ENCODE assay signal across 15 cellular contexts in the genomic region with DNA sequence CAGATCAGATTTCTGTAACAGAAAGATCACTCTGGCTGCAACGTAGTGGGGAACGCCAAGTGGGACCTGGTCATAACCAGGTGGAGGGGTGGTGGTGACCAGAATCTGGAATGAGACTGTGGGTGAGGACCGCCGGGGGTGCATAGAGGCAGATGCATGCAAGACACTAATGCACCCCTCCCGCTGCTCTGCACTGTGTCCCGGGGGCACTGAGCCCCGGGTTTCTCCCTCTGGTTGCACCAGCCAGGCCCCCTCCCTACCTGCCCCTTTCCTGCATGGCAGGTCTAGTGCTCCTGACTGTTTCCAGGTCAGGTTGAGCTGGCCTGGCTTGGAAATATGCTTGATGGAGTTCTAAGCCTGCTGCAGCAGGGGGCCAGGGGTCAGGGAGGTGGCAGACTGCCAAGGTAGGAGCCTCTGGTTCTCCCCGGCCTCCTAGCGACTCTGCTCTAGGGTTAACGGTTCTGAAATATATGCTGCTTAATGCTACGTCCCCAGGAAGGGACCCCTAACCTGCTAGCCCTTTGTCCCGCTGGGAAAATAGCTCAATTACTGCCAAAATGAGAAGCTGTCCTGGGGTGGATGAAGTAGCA.
DNase-seq lines count a peak whose midpoint lies in the region; ATAC-seq and TF ChIP-seq lines count a peak whose summit lies in the region.
"Had no signal": no experiment of that assay in that cellular context is flagged by ENCODE, and none has a peak within 500 bp of the region (broad histone marks: within the 10 kb centered on the region; RNA-seq: fewer than 3 reads in every experiment).

No MANE protein-coding gene starts in this region.

- H3K27me3 ChIP-seq in cardiac muscle cell: no peaks in the 10 kb centered on the region
- H3K27me3 ChIP-seq in right atrium auricular region: no peaks in the 10 kb centered on the region
- H3K27me3 ChIP-seq in aorta (ENCODE audit: control insufficient read depth in 1 of 2, insufficient read depth in 2 of 2, low read length in 1 of 2): no peaks in the 10 kb centered on the region

- intact Hi-C loops in aorta (cut with DNase I): no loop called here

- WGBS in aorta, 2 donors: 71 to 73% methylated on average over 12 of the region's 12 CpGs

- no peak overlapping the region for H3K4me3 ChIP-seq in cardiac muscle cell
- H3K4me3 ChIP-seq in right atrium auricular region: no peak overlapping the region
- no peak overlapping the region for H3K4me3 ChIP-seq in aorta (ENCODE audit: low read length in 2 of 2)
- H3K4me3 ChIP-seq: GM23338 had no signal

- TF ChIP-seq CTCF in cardiac muscle cell (IDR thresholded peaks at IDR 0.05; ENCODE audit: low read depth, low read length) (no peak), right atrium auricular region (IDR thresholded peaks at IDR 0.05) (no peak)

- H3K4me1 ChIP-seq in cardiac muscle cell (ENCODE audit: low read depth): peaks cover 32% of the 10 kb centered on the region
- peaks cover 0 to 8% of the 10 kb centered on the region in 2 donors for H3K4me1 ChIP-seq in right atrium auricular region
- H3K4me1 ChIP-seq in aorta (ENCODE audit: control insufficient read depth in 1 of 2, insufficient read depth in 2 of 2, low read length in 2 of 2): no peaks in the 10 kb centered on the region

- H3K36me3 ChIP-seq in cardiac muscle cell: no peaks in the 10 kb centered on the region
- no peaks in the 10 kb centered on the region for H3K36me3 ChIP-seq in right atrium auricular region
- H3K36me3 ChIP-seq in aorta (ENCODE audit: control insufficient read depth in 1 of 2, insufficient read depth in 2 of 2, low read length in 1 of 2): no peaks in the 10 kb centered on the region

- ATAC-seq in HG02970 (IDR thresholded peaks at IDR 0.05; ENCODE audit: low FRiP score, unreplicated experiment) (no peak), GM19452 (IDR thresholded peaks at IDR 0.05; ENCODE audit: unreplicated experiment) (no peak), aorta (ENCODE audit: low FRiP score) (no peak)
- ATAC-seq: GM23338 had no signal

- no peaks in the 10 kb centered on the region for H3K9me3 ChIP-seq in cardiac muscle cell (ENCODE audit: low read depth)
- no peaks in the 10 kb centered on the region for H3K9me3 ChIP-seq in right atrium auricular region
- no peaks in the 10 kb centered on the region for H3K9me3 ChIP-seq in aorta (ENCODE audit: control insufficient read depth, low read length)

- peak overlapping the region; percentile 46 for H3K27ac ChIP-seq in cardiac muscle cell
- H3K27ac ChIP-seq in right atrium auricular region: no peak overlapping the region
- no peak overlapping the region for H3K27ac ChIP-seq in aorta (ENCODE audit: low read depth in 1 of 2, low read length in 2 of 2)

- peak; percentile 19 for DNase-seq in NCI-H1092 treated with DMSO at 0.1 percent for 48 hours (lab: John Stamatoyannopoulos, UW)
- DNase-seq in NCI-H1092 (lab: John Stamatoyannopoulos, UW): no peak
- DNase-seq in cardiac muscle cell (ENCODE audit: low read depth in 1 of 2, low spot score in 1 of 2): peak in 1 of 2 donors; percentile 70
- no peak for DNase-seq in right atrium auricular region (ENCODE audit: low spot score)
- DNase-seq in left kidney (ENCODE audit: low read depth, low spot score): peak; percentile 62
- DNase-seq in aorta: no peak
- DNase-seq: CD4-positive, alpha-beta memory T cell; KBM-7; MV-4-11; NCI-H1694; NCI-H446 treated with DMSO at 0.1 percent for 48 hours; NK-92 treated with Interleukin-12 subunit alpha and Interleukin-12 subunit beta, amount 100 ng/mL, for 24 hours had no signal

Comparison
In these comparisons a context has a peak if more than half of its experiments do, and no peak if none do; other contexts are left out.
1. DNase-seq: peak in NCI-H1092 treated with DMSO at 0.1 percent for 48 hours (single experiment) and left kidney (single experiment); none in NCI-H1092 (single experiment), right atrium auricular region (single experiment) and aorta (0 of 2).